In the genomic region with DNA sequence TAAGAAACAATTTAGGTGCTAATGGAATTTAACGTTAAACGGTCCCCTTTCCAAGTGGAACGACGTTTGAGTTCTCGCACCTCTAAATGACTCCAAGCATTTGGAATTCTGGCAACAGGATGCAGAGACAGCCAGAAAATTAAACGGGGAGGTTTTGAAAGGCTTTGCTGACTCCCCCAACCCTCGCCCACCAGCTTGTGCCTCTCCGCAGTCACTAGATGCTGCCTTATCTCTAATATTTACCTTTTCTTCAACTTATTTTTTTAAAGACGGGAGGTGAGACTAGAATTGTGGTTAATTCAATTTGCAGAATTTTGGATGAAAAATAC, we compare ENCODE assay signal across 10 cellular contexts. TPM values are rescaled to one million over a fixed set of nuclear protein-coding genes. Genes with fewer than 3 reads are reported as not detected.
DNase-seq lines count a peak whose midpoint lies in the region; ATAC-seq and TF ChIP-seq lines count a peak whose summit lies in the region.
"Had no signal": no experiment of that assay in that cellular context is flagged by ENCODE, and none has a peak within 500 bp of the region (broad histone marks: within the 10 kb centered on the region; RNA-seq: fewer than 3 reads in every experiment).

No MANE protein-coding gene starts in this region.

- peaks cover 0 to 20% (median 0%) of the 10 kb centered on the region in 3 donors for H3K9me3 Mint-ChIP-seq in IgD-negative memory B cell
- peaks cover 0 to 40% (median 9%) of the 10 kb centered on the region in 9 donors for H3K9me3 Mint-ChIP-seq in naive thymus-derived CD8-positive, alpha-beta T cell

- H3K9me3 ChIP-seq in ES-I3 (ENCODE audit: control insufficient read depth, insufficient read depth, low read length), result no peaks in the 10 kb centered on the region
- H3K9me3 ChIP-seq: upper lobe of right lung had no signal

- H3K36me3 Mint-ChIP-seq in IgD-negative memory B cell, result peaks cover 2% of the 10 kb centered on the region
- H3K36me3 Mint-ChIP-seq in naive thymus-derived CD8-positive, alpha-beta T cell, result peaks cover 6 to 23% (median 14%) of the 10 kb centered on the region in 3 donors

- H3K4me1 ChIP-seq in ES-I3 (ENCODE audit: insufficient read depth, low read length), result peaks cover 11% of the 10 kb centered on the region

- no peaks in the 10 kb centered on the region for H3K36me3 ChIP-seq in ES-I3 (ENCODE audit: insufficient read depth, low read length)
- H3K36me3 ChIP-seq: upper lobe of right lung had no signal

- POLR2A ChIA-PET in naive thymus-derived CD8-positive, alpha-beta T cell (lab: Charles Lee), result interaction anchor here (2.7 kb wide), 1 partner anchor 9 kb away, joined by 15 read pairs; no protein-coding TSS in a partner anchor

- H3K4me3 ChIP-seq in astrocyte of the cerebellum (ENCODE audit: low read depth, low read length), result peak overlapping the region; percentile 94
- H3K4me3 ChIP-seq: upper lobe of right lung had no signal

- peaks cover 46% of the 10 kb centered on the region for H3K27me3 Mint-ChIP-seq in IgD-negative memory B cell
- peaks cover 13 to 62% (median 46%) of the 10 kb centered on the region in 5 donors for H3K27me3 Mint-ChIP-seq in naive thymus-derived CD8-positive, alpha-beta T cell

- H3K9ac ChIP-seq in ES-I3 (ENCODE audit: low read depth, low read length), result peak overlapping the region; percentile 66

- in situ Hi-C loops in astrocyte of the cerebellum (cut with HindIII; ENCODE audit: low sequenced_read_pairs), result loop anchor here (10.0 to 25.0 kb wide), 2 partner anchors 253 to 531 kb away; no protein-coding TSS in a partner anchor

- DNase-seq in astrocyte of the cerebellum (ENCODE audit: low read depth), result no peak
- DNase-seq in naive thymus-derived CD8-positive, alpha-beta T cell, result no peak
- no peak for DNase-seq in stimulated activated CD4-positive, alpha-beta T cell treated with anti-CD3 and anti-CD28 coated beads, Interleukin-2, amount 100 ng/mL, for 24 hours
- DNase-seq: caudate nucleus, upper lobe of right lung had no signal

- peaks cover 2 to 14% (median 3%) of the 10 kb centered on the region in 3 donors for H3K4me1 Mint-ChIP-seq in IgD-negative memory B cell
- peaks cover 4 to 23% (median 15%) of the 10 kb centered on the region in 4 donors for H3K4me1 Mint-ChIP-seq in naive thymus-derived CD8-positive, alpha-beta T cell

- no peak for ATAC-seq in naive thymus-derived CD8-positive, alpha-beta T cell
- ATAC-seq in HG03442 (IDR thresholded peaks at IDR 0.05; ENCODE audit: unreplicated experiment) (no peak), GM21619 (IDR thresholded peaks at IDR 0.05; ENCODE audit: unreplicated experiment) (no peak)
- ATAC-seq: upper lobe of right lung had no signal

- TF ChIP-seq CTCF in astrocyte of the cerebellum (IDR thresholded peaks at IDR 0.05; ENCODE audit: low read depth, low read length, missing control alignments), result no peak

- peak overlapping the region in 3 of 4 donors; percentile 41 to 85 (median 58) for H3K4me3 Mint-ChIP-seq in IgD-negative memory B cell
- peak overlapping the region in 7 of 10 donors; percentile 33 to 83 (median 61) for H3K4me3 Mint-ChIP-seq in naive thymus-derived CD8-positive, alpha-beta T cell

- H3K27ac Mint-ChIP-seq in IgD-negative memory B cell, result peak overlapping the region; percentile 91 to 99 (median 95)
- peak overlapping the region in 6 of 10 donors; percentile 41 to 94 (median 74) for H3K27ac Mint-ChIP-seq in naive thymus-derived CD8-positive, alpha-beta T cell

RNA-seq across cellular contexts. Expression of a gene that starts 2.5 kb away (rescaled TPM):
- polyA plus RNA-seq in IgD-negative memory B cell, result not detected
- total RNA-seq in naive thymus-derived CD8-positive, alpha-beta T cell, result not detected
- polyA plus RNA-seq in naive thymus-derived CD8-positive, alpha-beta T cell, result not detected
- total RNA-seq: liver, upper lobe of right lung had no signal
- polyA plus RNA-seq: liver had no signal

RNA-seq across cellular contexts. Expression of a gene that starts 12.5 kb away (rescaled TPM):
- not detected for polyA plus RNA-seq in IgD-negative memory B cell
- not detected for total RNA-seq in naive thymus-derived CD8-positive, alpha-beta T cell
- not detected for polyA plus RNA-seq in naive thymus-derived CD8-positive, alpha-beta T cell
- total RNA-seq: liver, upper lobe of right lung had no signal
- polyA plus RNA-seq: liver had no signal
